In genomic region chr18:53819671-53820070, GRCh38 we compare ENCODE assay signal across 20 cellular contexts.
A peak's percentile ranks its signal among the peaks of the same experiment; 100 is the strongest.
DNase-seq lines count a peak whose midpoint lies in the region; ATAC-seq, FAIRE-seq and TF ChIP-seq lines count a peak whose summit lies in the region.
"Had no signal": no experiment of that assay in that cellular context is flagged by ENCODE, and none has a peak within 500 bp of the region (broad histone marks: within the 10 kb centered on the region; RNA-seq: fewer than 3 reads in every experiment).

No MANE protein-coding gene starts in this region.

- H3K79me2 ChIP-seq in astrocyte (ENCODE audit: insufficient read depth, low read length): no peaks in the 10 kb centered on the region

- TF ChIP-seq CTCF in astrocyte (IDR thresholded peaks at IDR 0.05; ENCODE audit: insufficient read depth, low read depth, low read length): no peak
- TF ChIP-seq CTCF in nephron (IDR thresholded peaks at IDR 0.05; ENCODE audit: unreplicated experiment in 3 of 3): no peak

- no peak overlapping the region for H3K27ac ChIP-seq in astrocyte (ENCODE audit: low read depth, low read length)
- H3K27ac ChIP-seq: C4-2B, PC-9, RWPE1, SJCRH30 had no signal

- no peak overlapping the region for H2AFZ ChIP-seq in astrocyte (ENCODE audit: low read depth, low read length)
- H2AFZ ChIP-seq: PC-9 had no signal

- H3K4me1 ChIP-seq in astrocyte (ENCODE audit: insufficient read depth, low read length): no peaks in the 10 kb centered on the region
- H3K4me1 ChIP-seq: SJCRH30 had no signal

- no peak overlapping the region for H3K9ac ChIP-seq in astrocyte (ENCODE audit: low read length)

- H3K27me3 Mint-ChIP-seq in stimulated activated naive CD8-positive, alpha-beta T cell treated with anti-CD3 and anti-CD28 coated beads, Interleukin-15, amount 100 ng/mL, for 72 hours: no peaks in the 10 kb centered on the region
- H3K27me3 Mint-ChIP-seq in astrocyte (ENCODE audit: low read depth, unreplicated experiment) (peaks cover 2% of the 10 kb centered on the region), nephron (ENCODE audit: low read depth) (no peaks in the 10 kb centered on the region)
- no peaks in the 10 kb centered on the region for H3K27me3 Mint-ChIP-seq in activated CD4-positive, alpha-beta memory T cell treated with anti-CD3 and anti-CD28 coated beads for 36 hours

- H3K4me3 ChIP-seq in astrocyte (ENCODE audit: insufficient read depth, low read depth, low read length): no peak overlapping the region
- H3K4me3 ChIP-seq: MG63, PC-9, SJCRH30 had no signal

- no peaks in the 10 kb centered on the region for H3K27me3 ChIP-seq in astrocyte (ENCODE audit: insufficient read depth, low read length)
- H3K27me3 ChIP-seq: MG63, SJCRH30 had no signal

- DNase-seq in stimulated activated naive CD8-positive, alpha-beta T cell treated with anti-CD3 and anti-CD28 coated beads, Interleukin-15, amount 100 ng/mL, for 72 hours: no peak
- DNase-seq in stimulated activated naive CD8-positive, alpha-beta T cell treated with anti-CD3 and anti-CD28 coated beads, Interleukin-15, Interleukin-2, amounts not matched to agents 100 U/mL and 50 U/mL, for 24 hours: no peak
- DNase-seq in astrocyte (ENCODE audit: low read depth) (no peak), inferior parietal cortex (ENCODE audit: extremely low spot score) (no peak)
- DNase-seq in activated CD4-positive, alpha-beta memory T cell treated with anti-CD3 and anti-CD28 coated beads for 36 hours: no peak
- DNase-seq: AML-193, DMS79 treated with DMSO at 0.1 percent for 48 hours, HCEC 1CT, Kasumi-1, MG63, NCI-H1048, NCI-H1694, NCI-H2227 treated with DMSO at 0.1 percent for 48 hours, NCI-H524 treated with DMSO at 0.1 percent for 48 hours, PC-9, SJCRH30 had no signal

- H3K9me3 Mint-ChIP-seq in stimulated activated naive CD8-positive, alpha-beta T cell treated with anti-CD3 and anti-CD28 coated beads, Interleukin-15, amount 100 ng/mL, for 72 hours: peaks cover 7 to 13% of the 10 kb centered on the region in 2 donors
- peaks cover 5% of the 10 kb centered on the region for H3K9me3 Mint-ChIP-seq in astrocyte (ENCODE audit: unreplicated experiment)
- H3K9me3 Mint-ChIP-seq in nephron: peaks cover 8% of the 10 kb centered on the region
- peaks cover 9% of the 10 kb centered on the region for H3K9me3 Mint-ChIP-seq in activated CD4-positive, alpha-beta memory T cell treated with anti-CD3 and anti-CD28 coated beads for 36 hours

- no peak overlapping the region for H3K4me3 Mint-ChIP-seq in stimulated activated naive CD8-positive, alpha-beta T cell treated with anti-CD3 and anti-CD28 coated beads, Interleukin-15, amount 100 ng/mL, for 72 hours
- no peak overlapping the region for H3K4me3 Mint-ChIP-seq in astrocyte (ENCODE audit: unreplicated experiment)
- H3K4me3 Mint-ChIP-seq in nephron: no peak overlapping the region
- no peak overlapping the region for H3K4me3 Mint-ChIP-seq in activated CD4-positive, alpha-beta memory T cell treated with anti-CD3 and anti-CD28 coated beads for 36 hours

- CTCF ChIA-PET in activated CD4-positive, alpha-beta memory T cell treated with anti-CD3 and anti-CD28 coated beads for 36 hours (lab: Charles Lee): no interaction called here

- no peak overlapping the region for H3K4me2 ChIP-seq in astrocyte (ENCODE audit: low read length)
- H3K4me2 ChIP-seq: PC-9 had no signal

- peaks cover 4% of the 10 kb centered on the region for H3K9me3 ChIP-seq in astrocyte (ENCODE audit: insufficient read depth, low read depth, low read length)
- H3K9me3 ChIP-seq: MG63, SJCRH30 had no signal

- no peak for FAIRE-seq in astrocyte (lab: Jason Lieb, UNC)

- no peak overlapping the region for H3K27ac Mint-ChIP-seq in stimulated activated naive CD8-positive, alpha-beta T cell treated with anti-CD3 and anti-CD28 coated beads, Interleukin-15, amount 100 ng/mL, for 72 hours
- H3K27ac Mint-ChIP-seq in astrocyte (ENCODE audit: unreplicated experiment) (peak overlapping the region; percentile 6), nephron (peak overlapping the region; percentile 49 to 93 (median 92))
- no peak overlapping the region for H3K27ac Mint-ChIP-seq in activated CD4-positive, alpha-beta memory T cell treated with anti-CD3 and anti-CD28 coated beads for 36 hours

- no peaks in the 10 kb centered on the region for H4K20me1 ChIP-seq in astrocyte (ENCODE audit: insufficient read depth, low read length)

- POLR2A ChIA-PET in activated CD4-positive, alpha-beta memory T cell treated with anti-CD3 and anti-CD28 coated beads for 36 hours (lab: Charles Lee): no interaction called here

- H3K4me1 Mint-ChIP-seq in stimulated activated naive CD8-positive, alpha-beta T cell treated with anti-CD3 and anti-CD28 coated beads, Interleukin-15, amount 100 ng/mL, for 72 hours: no peaks in the 10 kb centered on the region
- H3K4me1 Mint-ChIP-seq in astrocyte (ENCODE audit: low read depth, unreplicated experiment) (peaks cover 4% of the 10 kb centered on the region), nephron (peaks cover 5% of the 10 kb centered on the region)
- no peaks in the 10 kb centered on the region for H3K4me1 Mint-ChIP-seq in activated CD4-positive, alpha-beta memory T cell treated with anti-CD3 and anti-CD28 coated beads for 36 hours (ENCODE audit: low read depth)

- no peaks in the 10 kb centered on the region for H3K36me3 ChIP-seq in astrocyte (ENCODE audit: insufficient read depth, low read length)
- H3K36me3 ChIP-seq: MG63, SJCRH30 had no signal

- intact Hi-C loops in activated CD4-positive, alpha-beta memory T cell treated with anti-CD3 and anti-CD28 coated beads for 36 hours (cut with micrococcal nuclease): no loop called here

- peak; percentile 23 for ATAC-seq in stimulated activated naive CD8-positive, alpha-beta T cell treated with anti-CD3 and anti-CD28 coated beads, Interleukin-15, amount 100 ng/mL, for 72 hours
- ATAC-seq in stimulated activated naive CD8-positive, alpha-beta T cell treated with anti-CD3 and anti-CD28 coated beads, Interleukin-15, Interleukin-2, amounts not matched to agents 100 U/mL and 50 U/mL, for 24 hours: no peak
- ATAC-seq in HG02973 (IDR thresholded peaks at IDR 0.05; ENCODE audit: unreplicated experiment): no peak

- H3K36me3 Mint-ChIP-seq in astrocyte (ENCODE audit: low read depth, unreplicated experiment): no peaks in the 10 kb centered on the region
- no peaks in the 10 kb centered on the region for H3K36me3 Mint-ChIP-seq in nephron (ENCODE audit: low read depth)
- no peaks in the 10 kb centered on the region for H3K36me3 Mint-ChIP-seq in activated CD4-positive, alpha-beta memory T cell treated with anti-CD3 and anti-CD28 coated beads for 36 hours

Comparison
In these comparisons a context has a peak if more than half of its experiments do, and no peak if none do; other contexts are left out.
1. H3K27ac Mint-ChIP-seq: peak in astrocyte (single experiment) and nephron (3 of 3); none in stimulated activated naive CD8-positive, alpha-beta T cell treated with anti-CD3 and anti-CD28 coated beads, Interleukin-15, amount 100 ng/mL, for 72 hours (0 of 2) and activated CD4-positive, alpha-beta memory T cell treated with anti-CD3 and anti-CD28 coated beads for 36 hours (single experiment).